In the genomic region with DNA sequence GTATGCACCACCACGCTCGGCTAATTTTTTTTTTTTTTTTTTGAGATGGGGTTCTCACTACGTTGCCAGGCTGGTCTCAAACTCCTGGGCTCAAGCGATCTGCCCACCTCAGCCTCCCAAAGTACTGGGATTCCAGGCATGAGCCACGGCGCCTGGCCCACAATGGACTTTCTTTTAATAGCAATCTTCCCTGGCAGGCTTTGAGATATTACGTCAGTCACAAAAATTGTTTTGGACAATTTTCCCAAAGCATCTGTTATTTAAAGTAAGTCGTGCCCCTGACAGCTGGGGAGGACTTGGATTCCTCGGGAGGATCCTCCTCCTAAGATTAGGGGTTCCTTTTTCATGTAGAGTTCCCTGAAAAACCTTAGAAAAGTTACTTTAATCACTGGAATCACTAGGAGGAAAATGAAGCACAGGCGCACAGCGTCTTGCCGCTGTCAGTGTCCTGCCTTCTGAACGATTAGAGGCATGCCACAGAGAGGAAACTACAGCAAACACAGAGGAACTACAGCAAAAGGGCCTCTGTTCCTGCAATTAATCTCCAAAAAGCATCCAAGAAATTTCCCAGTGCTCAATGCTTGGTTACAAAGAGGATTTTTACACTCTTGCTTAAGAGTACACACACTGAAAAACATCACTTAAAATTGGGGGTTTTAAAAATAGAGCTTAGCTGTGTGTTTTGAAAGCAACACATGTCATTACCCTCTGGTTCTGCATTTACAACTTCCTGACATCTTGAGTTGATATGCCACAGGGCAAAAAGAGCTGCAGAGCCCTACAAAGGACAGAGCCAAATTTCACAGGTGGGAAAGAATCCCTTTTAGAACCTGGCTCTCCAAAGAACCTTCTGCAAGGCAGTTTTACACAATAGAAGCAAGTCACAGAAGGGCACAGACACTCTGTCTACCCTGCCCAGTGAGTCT, we compare ENCODE assay signal across 9 cellular contexts. TPM values are rescaled to one million over a fixed set of nuclear protein-coding genes. Genes with fewer than 3 reads are reported as not detected.
DNase-seq lines count a peak whose midpoint lies in the region; ATAC-seq and TF ChIP-seq lines count a peak whose summit lies in the region.
"Had no signal": no experiment of that assay in that cellular context is flagged by ENCODE, and none has a peak within 500 bp of the region (broad histone marks: within the 10 kb centered on the region; RNA-seq: fewer than 3 reads in every experiment).

No MANE protein-coding gene starts in this region.

- no peaks in the 10 kb centered on the region for H3K27me3 ChIP-seq in liver (ENCODE audit: control insufficient read depth in 4 of 4, insufficient read depth in 4 of 4, low read length in 3 of 4)
- no peaks in the 10 kb centered on the region for H3K27me3 ChIP-seq in tibial artery

- H3K36me3 ChIP-seq in liver (ENCODE audit: control insufficient read depth in 4 of 4, insufficient read depth in 3 of 4, low read depth in 1 of 4, low read length in 3 of 4) (no peaks in the 10 kb centered on the region), tibial artery (no peaks in the 10 kb centered on the region)

- intact Hi-C loops in tibial artery (cut with DNase I; ENCODE audit: low total_unique reads), result loop anchor here (10.0 kb wide), 1 partner anchor 181 kb away; no protein-coding TSS in a partner anchor

- H3K4me1 ChIP-seq in liver (ENCODE audit: control insufficient read depth in 4 of 4, insufficient read depth in 4 of 4, low read length in 3 of 4), result peaks cover 5 to 46% (median 23%) of the 10 kb centered on the region in 4 donors
- peaks cover 10 to 87% (median 81%) of the 10 kb centered on the region in 4 donors for H3K4me1 ChIP-seq in tibial artery

- peak overlapping the region; percentile 33 to 51 for H3K27ac ChIP-seq in liver (ENCODE audit: low read depth in 1 of 2, low read length in 2 of 2)
- peak overlapping the region; percentile 93 to 96 for H3K27ac ChIP-seq in tibial artery
- H3K27ac ChIP-seq: 22Rv1 had no signal

- peak overlapping the region in 1 of 2 donors; percentile 11 for H3K9ac ChIP-seq in liver (ENCODE audit: low read depth in 1 of 2, low read length in 2 of 2)

- no peak for TF ChIP-seq CTCF in cardiac fibroblast (IDR thresholded peaks at IDR 0.05; ENCODE audit: low read depth, low read length)
- TF ChIP-seq CTCF in liver (IDR thresholded peaks at IDR 0.05; ENCODE audit: low read depth, low read length, missing input control), result no peak
- no peak for TF ChIP-seq CTCF in tibial artery (IDR thresholded peaks at IDR 0.05)

- no peak for TF ChIP-seq RAD21 in liver (IDR thresholded peaks at IDR 0.05)

- H3K9me3 ChIP-seq in liver (ENCODE audit: control insufficient read depth in 4 of 4, low read length in 3 of 4) (no peaks in the 10 kb centered on the region), tibial artery (no peaks in the 10 kb centered on the region)

- H3K4me3 ChIP-seq in cardiac fibroblast (replicated peaks in 1 of 2; ENCODE audit: low read depth in 2 of 2, low read length in 2 of 2) (no peak overlapping the region), liver (ENCODE audit: low read depth in 1 of 3, low read length in 3 of 3) (no peak overlapping the region), tibial artery (peak overlapping the region; percentile 2 to 24)

- ATAC-seq in HG02610 (IDR thresholded peaks at IDR 0.05; ENCODE audit: unreplicated experiment) (no peak), HG02759 (IDR thresholded peaks at IDR 0.05; ENCODE audit: unreplicated experiment) (no peak)

- 73% methylated on average over 13 of the region's 13 CpGs for WGBS in liver

- DNase-seq in DMS 273 (lab: John Stamatoyannopoulos, UW; ENCODE audit: unreplicated experiment), result peak; percentile 68
- DNase-seq in DMS 273 treated with DMSO at 0.1 percent for 48 hours (lab: John Stamatoyannopoulos, UW), result no peak
- peak; percentile 41 to 83 for DNase-seq in cardiac fibroblast (ENCODE audit: low read depth in 2 of 2)
- peak; percentile 74 to 85 for DNase-seq in tibial artery
- DNase-seq in NCI-H774 (lab: John Stamatoyannopoulos, UW), result no peak

TF ChIP-seq in liver, 16 proteins besides CTCF, POLR2A, EP300 and RAD21:
- TF ChIP-seq, protein P1, sequence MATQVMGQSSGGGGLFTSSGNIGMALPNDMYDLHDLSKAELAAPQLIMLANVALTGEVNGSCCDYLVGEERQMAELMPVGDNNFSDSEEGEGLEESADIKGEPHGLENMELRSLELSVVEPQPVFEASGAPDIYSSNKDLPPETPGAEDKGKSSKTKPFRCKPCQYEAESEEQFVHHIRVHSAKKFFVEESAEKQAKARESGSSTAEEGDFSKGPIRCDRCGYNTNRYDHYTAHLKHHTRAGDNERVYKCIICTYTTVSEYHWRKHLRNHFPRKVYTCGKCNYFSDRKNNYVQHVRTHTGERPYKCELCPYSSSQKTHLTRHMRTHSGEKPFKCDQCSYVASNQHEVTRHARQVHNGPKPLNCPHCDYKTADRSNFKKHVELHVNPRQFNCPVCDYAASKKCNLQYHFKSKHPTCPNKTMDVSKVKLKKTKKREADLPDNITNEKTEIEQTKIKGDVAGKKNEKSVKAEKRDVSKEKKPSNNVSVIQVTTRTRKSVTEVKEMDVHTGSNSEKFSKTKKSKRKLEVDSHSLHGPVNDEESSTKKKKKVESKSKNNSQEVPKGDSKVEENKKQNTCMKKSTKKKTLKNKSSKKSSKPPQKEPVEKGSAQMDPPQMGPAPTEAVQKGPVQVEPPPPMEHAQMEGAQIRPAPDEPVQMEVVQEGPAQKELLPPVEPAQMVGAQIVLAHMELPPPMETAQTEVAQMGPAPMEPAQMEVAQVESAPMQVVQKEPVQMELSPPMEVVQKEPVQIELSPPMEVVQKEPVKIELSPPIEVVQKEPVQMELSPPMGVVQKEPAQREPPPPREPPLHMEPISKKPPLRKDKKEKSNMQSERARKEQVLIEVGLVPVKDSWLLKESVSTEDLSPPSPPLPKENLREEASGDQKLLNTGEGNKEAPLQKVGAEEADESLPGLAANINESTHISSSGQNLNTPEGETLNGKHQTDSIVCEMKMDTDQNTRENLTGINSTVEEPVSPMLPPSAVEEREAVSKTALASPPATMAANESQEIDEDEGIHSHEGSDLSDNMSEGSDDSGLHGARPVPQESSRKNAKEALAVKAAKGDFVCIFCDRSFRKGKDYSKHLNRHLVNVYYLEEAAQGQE (IDR thresholded peaks at IDR 0.05), result peak; percentile 21
- TF ChIP-seq, protein P2, sequence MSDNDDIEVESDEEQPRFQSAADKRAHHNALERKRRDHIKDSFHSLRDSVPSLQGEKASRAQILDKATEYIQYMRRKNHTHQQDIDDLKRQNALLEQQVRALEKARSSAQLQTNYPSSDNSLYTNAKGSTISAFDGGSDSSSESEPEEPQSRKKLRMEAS (IDR thresholded peaks at IDR 0.05), result no peak
- no peak for TF ChIP-seq RXRA (IDR thresholded peaks at IDR 0.05)
- TF ChIP-seq HNF4G (IDR thresholded peaks at IDR 0.05), result no peak
- TF ChIP-seq NR2F2 (IDR thresholded peaks at IDR 0.05), result peak; percentile 40
- TF ChIP-seq HNF4A (conservative IDR thresholded peaks at IDR 0.05), result no peak
- no peak for TF ChIP-seq SP1 (IDR thresholded peaks at IDR 0.05)
- no peak for TF ChIP-seq JUND (IDR thresholded peaks at IDR 0.05)
- TF ChIP-seq, protein P3, sequence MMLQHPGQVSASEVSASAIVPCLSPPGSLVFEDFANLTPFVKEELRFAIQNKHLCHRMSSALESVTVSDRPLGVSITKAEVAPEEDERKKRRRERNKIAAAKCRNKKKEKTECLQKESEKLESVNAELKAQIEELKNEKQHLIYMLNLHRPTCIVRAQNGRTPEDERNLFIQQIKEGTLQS (IDR thresholded peaks at IDR 0.05), result no peak
- TF ChIP-seq FOXA2 (IDR thresholded peaks at IDR 0.05), result no peak
- TF ChIP-seq, protein P4, sequence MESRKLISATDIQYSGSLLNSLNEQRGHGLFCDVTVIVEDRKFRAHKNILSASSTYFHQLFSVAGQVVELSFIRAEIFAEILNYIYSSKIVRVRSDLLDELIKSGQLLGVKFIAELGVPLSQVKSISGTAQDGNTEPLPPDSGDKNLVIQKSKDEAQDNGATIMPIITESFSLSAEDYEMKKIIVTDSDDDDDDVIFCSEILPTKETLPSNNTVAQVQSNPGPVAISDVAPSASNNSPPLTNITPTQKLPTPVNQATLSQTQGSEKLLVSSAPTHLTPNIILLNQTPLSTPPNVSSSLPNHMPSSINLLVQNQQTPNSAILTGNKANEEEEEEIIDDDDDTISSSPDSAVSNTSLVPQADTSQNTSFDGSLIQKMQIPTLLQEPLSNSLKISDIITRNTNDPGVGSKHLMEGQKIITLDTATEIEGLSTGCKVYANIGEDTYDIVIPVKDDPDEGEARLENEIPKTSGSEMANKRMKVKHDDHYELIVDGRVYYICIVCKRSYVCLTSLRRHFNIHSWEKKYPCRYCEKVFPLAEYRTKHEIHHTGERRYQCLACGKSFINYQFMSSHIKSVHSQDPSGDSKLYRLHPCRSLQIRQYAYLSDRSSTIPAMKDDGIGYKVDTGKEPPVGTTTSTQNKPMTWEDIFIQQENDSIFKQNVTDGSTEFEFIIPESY (IDR thresholded peaks at IDR 0.05), result no peak
- TF ChIP-seq FOXA1 (IDR thresholded peaks at IDR 0.05), result no peak
- TF ChIP-seq EGR1 (IDR thresholded peaks at IDR 0.05; ENCODE audit: low read depth in 2 of 2), result no peak

RNA-seq across cellular contexts. Expression of a gene that starts 4.5 kb away (rescaled TPM):
- 10 to 100 TPM; 37.2 to 87.5 TPM for total RNA-seq in liver
- polyA plus RNA-seq in liver, result 1 to 10 TPM; 5.3 to 7.1 TPM

RNA-seq across cellular contexts. Expression of a gene that starts 28.5 kb away (rescaled TPM):
- total RNA-seq in liver, result under 1 TPM in 1 of 2 donors, not detected in 1; 0.08 TPM
- under 1 TPM in 1 of 2 donors, not detected in 1; 0.03 TPM for polyA plus RNA-seq in liver

Comparison
In these comparisons a context has a peak if more than half of its experiments do, and no peak if none do; other contexts are left out.
1. DNase-seq: peak in DMS 273 (single experiment), cardiac fibroblast (2 of 2) and tibial artery (2 of 2); none in DMS 273 treated with DMSO at 0.1 percent for 48 hours (single experiment) and NCI-H774 (single experiment).
2. H3K4me3 ChIP-seq: peak in tibial artery (2 of 2); none in cardiac fibroblast (0 of 2) and liver (0 of 3).